Comparison of ENCODE assay signal across 1 cellular context in the genomic region with DNA sequence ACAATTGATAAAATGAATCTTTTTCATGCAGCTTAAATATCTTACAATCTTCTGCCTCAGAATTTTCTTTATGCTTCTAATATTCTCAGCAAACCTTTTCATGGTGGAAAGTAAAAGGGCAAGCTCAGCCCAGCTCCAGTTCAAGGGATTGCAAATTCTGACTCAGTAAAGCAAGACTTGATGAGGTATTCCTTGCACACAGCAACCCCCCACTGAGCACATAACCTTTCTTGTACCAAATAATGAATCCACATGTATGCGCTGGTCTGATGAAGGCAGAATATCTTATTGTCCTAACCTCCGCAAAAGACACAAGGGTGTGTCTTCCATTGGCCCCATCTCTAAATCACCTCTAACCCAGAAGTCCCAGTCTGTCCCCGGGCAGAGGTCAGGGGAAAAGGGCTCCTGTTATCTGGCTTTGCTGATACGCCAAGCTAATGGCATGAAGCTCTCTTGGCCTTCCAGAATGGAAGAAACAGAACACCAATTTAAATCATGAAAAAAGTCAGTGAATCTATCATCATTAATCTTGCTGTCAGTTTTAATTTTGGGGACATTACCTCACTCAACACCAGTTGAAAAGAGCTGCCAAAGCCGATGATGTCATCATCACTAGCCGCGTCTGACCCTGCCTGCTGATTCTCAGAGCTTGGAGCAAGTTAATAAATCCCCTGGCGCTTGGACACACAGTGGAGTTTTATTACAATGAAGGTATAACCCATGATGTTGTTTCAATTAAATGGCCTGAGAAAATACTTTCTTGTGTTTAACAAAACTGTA.
TF ChIP-seq lines count a peak whose summit lies in the region.

No MANE protein-coding gene starts in this region.

TF ChIP-seq in HEK293, 187 proteins besides CTCF, POLR2A, EP300 and RAD21 (continued from another document and continues in another):
- TF ChIP-seq ATF2 (tag by site-specific recombination; IDR thresholded peaks at IDR 0.05; ENCODE audit: low read depth) (peak; percentile 99), ZNF777 (tag by site-specific recombination; IDR thresholded peaks at IDR 0.05; ENCODE audit: borderline replicate concordance) (no peak), SP2 (tag by site-specific recombination; IDR thresholded peaks at IDR 0.05) (no peak), ZNF510 (tag by site-specific recombination; IDR thresholded peaks at IDR 0.05; ENCODE audit: insufficient replicate concordance) (no peak), BCL11B (tag by site-specific recombination; IDR thresholded peaks at IDR 0.05; ENCODE audit: low read depth) (no peak), ZIC2 (tag by site-specific recombination; IDR thresholded peaks at IDR 0.05) (peak; percentile 62), SP3 (tag by site-specific recombination; IDR thresholded peaks at IDR 0.05) (peak; percentile 31; the same call in 1 of the 2 replicates), GLI2 (tag by site-specific recombination; IDR thresholded peaks at IDR 0.05; ENCODE audit: borderline replicate concordance, low read depth) (peak; percentile 81), ZSCAN30 (tag by site-specific recombination; IDR thresholded peaks at IDR 0.05) (peak; percentile 87), ZNF138 (tag by site-specific recombination; IDR thresholded peaks at IDR 0.05; ENCODE audit: borderline replicate concordance) (no peak), ZFP3 (tag by site-specific recombination; IDR thresholded peaks at IDR 0.05; ENCODE audit: low read depth) (no peak), ZNF292 (tag by site-specific recombination; IDR thresholded peaks at IDR 0.05; ENCODE audit: borderline replicate concordance, low read depth) (no peak), OSR2 (tag by site-specific recombination; IDR thresholded peaks at IDR 0.05) (peak; percentile 82), ZNF335 (tag by site-specific recombination; conservative IDR thresholded peaks at IDR 0.05) (peak; percentile 37; the same call in 1 of the 2 replicates), ZNF24 (tag by site-specific recombination; IDR thresholded peaks at IDR 0.05) (peak; percentile 94), ZNF843 (tag by site-specific recombination; IDR thresholded peaks at IDR 0.05) (peak; percentile 97), ZNF302 (tag by site-specific recombination; IDR thresholded peaks at IDR 0.05; ENCODE audit: low read depth) (no peak), ZNF366 (tag by site-specific recombination; conservative IDR thresholded peaks at IDR 0.05) (peak; percentile 97), ZNF501 (tag by site-specific recombination; IDR thresholded peaks at IDR 0.05) (peak; percentile 86), ZNF610 (tag by site-specific recombination; IDR thresholded peaks at IDR 0.05; ENCODE audit: borderline replicate concordance) (0 out of 2 replicates have a peak, but pooled peaks have one; percentile 25), ZNF239 (tag by site-specific recombination; IDR thresholded peaks at IDR 0.05) (no peak), ZNF354C (tag by site-specific recombination; IDR thresholded peaks at IDR 0.05; ENCODE audit: borderline replicate concordance, low read depth) (no peak), ZNF223 (tag by site-specific recombination; IDR thresholded peaks at IDR 0.05) (no peak), EGR2 (tag by site-specific recombination; IDR thresholded peaks at IDR 0.05; ENCODE audit: low read depth) (no peak), ZNF2 (tag by site-specific recombination; IDR thresholded peaks at IDR 0.05) (no peak; the same call in 1 of the 2 replicates), ZNF404 (tag by site-specific recombination; IDR thresholded peaks at IDR 0.05) (no peak), ZNF629 (tag by site-specific recombination; IDR thresholded peaks at IDR 0.05) (peak; percentile 98), ZNF677 (tag by site-specific recombination; IDR thresholded peaks at IDR 0.05) (no peak), MZF1 (tag by site-specific recombination; IDR thresholded peaks at IDR 0.05; ENCODE audit: borderline replicate concordance) (peak; percentile 95), ZSCAN5A (tag by site-specific recombination; IDR thresholded peaks at IDR 0.05) (0 out of 2 replicates have a peak, but pooled peaks have one; percentile 19), ZNF654 (tag by site-specific recombination; IDR thresholded peaks at IDR 0.05; ENCODE audit: low read depth) (peak; percentile 36; the same call in 1 of the 2 replicates), ZFP41 (tag by site-specific recombination; IDR thresholded peaks at IDR 0.05; ENCODE audit: borderline replicate concordance) (no peak), KLF1 (tag by site-specific recombination; IDR thresholded peaks at IDR 0.05) (no peak; the same call in 1 of the 2 replicates), ZNF214 (tag by site-specific recombination; IDR thresholded peaks at IDR 0.05; ENCODE audit: borderline replicate concordance) (no peak), ZNF280C (tag by site-specific recombination; IDR thresholded peaks at IDR 0.05) (no peak), MEIS1 (CRISPR knock-in tag; IDR thresholded peaks at IDR 0.05; ENCODE audit: borderline replicate concordance) (peak; percentile 93), ZBTB8A (tag by site-specific recombination; IDR thresholded peaks at IDR 0.05) (0 out of 2 replicates have a peak, but pooled peaks have one; percentile 38)
- TF ChIP-seq, protein P1, sequence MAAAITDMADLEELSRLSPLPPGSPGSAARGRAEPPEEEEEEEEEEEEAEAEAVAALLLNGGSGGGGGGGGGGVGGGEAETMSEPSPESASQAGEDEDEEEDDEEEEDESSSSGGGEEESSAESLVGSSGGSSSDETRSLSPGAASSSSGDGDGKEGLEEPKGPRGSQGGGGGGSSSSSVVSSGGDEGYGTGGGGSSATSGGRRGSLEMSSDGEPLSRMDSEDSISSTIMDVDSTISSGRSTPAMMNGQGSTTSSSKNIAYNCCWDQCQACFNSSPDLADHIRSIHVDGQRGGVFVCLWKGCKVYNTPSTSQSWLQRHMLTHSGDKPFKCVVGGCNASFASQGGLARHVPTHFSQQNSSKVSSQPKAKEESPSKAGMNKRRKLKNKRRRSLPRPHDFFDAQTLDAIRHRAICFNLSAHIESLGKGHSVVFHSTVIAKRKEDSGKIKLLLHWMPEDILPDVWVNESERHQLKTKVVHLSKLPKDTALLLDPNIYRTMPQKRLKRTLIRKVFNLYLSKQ (tag by site-specific recombination; IDR thresholded peaks at IDR 0.05; ENCODE audit: borderline replicate concordance) = no peak
- TF ChIP-seq, protein P2, sequence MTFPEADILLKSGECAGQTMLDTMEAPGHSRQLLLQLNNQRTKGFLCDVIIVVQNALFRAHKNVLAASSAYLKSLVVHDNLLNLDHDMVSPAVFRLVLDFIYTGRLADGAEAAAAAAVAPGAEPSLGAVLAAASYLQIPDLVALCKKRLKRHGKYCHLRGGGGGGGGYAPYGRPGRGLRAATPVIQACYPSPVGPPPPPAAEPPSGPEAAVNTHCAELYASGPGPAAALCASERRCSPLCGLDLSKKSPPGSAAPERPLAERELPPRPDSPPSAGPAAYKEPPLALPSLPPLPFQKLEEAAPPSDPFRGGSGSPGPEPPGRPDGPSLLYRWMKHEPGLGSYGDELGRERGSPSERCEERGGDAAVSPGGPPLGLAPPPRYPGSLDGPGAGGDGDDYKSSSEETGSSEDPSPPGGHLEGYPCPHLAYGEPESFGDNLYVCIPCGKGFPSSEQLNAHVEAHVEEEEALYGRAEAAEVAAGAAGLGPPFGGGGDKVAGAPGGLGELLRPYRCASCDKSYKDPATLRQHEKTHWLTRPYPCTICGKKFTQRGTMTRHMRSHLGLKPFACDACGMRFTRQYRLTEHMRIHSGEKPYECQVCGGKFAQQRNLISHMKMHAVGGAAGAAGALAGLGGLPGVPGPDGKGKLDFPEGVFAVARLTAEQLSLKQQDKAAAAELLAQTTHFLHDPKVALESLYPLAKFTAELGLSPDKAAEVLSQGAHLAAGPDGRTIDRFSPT (tag by site-specific recombination; IDR thresholded peaks at IDR 0.05) = peak; percentile 95
- TF ChIP-seq, protein P3, sequence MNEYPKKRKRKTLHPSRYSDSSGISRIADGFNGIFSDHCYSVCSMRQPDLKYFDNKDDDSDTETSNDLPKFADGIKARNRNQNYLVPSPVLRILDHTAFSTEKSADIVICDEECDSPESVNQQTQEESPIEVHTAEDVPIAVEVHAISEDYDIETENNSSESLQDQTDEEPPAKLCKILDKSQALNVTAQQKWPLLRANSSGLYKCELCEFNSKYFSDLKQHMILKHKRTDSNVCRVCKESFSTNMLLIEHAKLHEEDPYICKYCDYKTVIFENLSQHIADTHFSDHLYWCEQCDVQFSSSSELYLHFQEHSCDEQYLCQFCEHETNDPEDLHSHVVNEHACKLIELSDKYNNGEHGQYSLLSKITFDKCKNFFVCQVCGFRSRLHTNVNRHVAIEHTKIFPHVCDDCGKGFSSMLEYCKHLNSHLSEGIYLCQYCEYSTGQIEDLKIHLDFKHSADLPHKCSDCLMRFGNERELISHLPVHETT (tag by site-specific recombination; IDR thresholded peaks at IDR 0.05) = peak; percentile 94
- TF ChIP-seq, protein P4, sequence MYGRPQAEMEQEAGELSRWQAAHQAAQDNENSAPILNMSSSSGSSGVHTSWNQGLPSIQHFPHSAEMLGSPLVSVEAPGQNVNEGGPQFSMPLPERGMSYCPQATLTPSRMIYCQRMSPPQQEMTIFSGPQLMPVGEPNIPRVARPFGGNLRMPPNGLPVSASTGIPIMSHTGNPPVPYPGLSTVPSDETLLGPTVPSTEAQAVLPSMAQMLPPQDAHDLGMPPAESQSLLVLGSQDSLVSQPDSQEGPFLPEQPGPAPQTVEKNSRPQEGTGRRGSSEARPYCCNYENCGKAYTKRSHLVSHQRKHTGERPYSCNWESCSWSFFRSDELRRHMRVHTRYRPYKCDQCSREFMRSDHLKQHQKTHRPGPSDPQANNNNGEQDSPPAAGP (tag by site-specific recombination; IDR thresholded peaks at IDR 0.05) = peak; percentile 67
- TF ChIP-seq, protein P5, sequence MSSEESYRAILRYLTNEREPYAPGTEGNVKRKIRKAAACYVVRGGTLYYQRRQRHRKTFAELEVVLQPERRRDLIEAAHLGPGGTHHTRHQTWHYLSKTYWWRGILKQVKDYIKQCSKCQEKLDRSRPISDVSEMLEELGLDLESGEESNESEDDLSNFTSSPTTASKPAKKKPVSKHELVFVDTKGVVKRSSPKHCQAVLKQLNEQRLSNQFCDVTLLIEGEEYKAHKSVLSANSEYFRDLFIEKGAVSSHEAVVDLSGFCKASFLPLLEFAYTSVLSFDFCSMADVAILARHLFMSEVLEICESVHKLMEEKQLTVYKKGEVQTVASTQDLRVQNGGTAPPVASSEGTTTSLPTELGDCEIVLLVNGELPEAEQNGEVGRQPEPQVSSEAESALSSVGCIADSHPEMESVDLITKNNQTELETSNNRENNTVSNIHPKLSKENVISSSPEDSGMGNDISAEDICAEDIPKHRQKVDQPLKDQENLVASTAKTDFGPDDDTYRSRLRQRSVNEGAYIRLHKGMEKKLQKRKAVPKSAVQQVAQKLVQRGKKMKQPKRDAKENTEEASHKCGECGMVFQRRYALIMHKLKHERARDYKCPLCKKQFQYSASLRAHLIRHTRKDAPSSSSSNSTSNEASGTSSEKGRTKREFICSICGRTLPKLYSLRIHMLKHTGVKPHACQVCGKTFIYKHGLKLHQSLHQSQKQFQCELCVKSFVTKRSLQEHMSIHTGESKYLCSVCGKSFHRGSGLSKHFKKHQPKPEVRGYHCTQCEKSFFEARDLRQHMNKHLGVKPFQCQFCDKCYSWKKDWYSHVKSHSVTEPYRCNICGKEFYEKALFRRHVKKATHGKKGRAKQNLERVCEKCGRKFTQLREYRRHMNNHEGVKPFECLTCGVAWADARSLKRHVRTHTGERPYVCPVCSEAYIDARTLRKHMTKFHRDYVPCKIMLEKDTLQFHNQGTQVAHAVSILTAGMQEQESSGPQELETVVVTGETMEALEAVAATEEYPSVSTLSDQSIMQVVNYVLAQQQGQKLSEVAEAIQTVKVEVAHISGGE (tag by site-specific recombination; conservative IDR thresholded peaks at IDR 0.05; ENCODE audit: low read depth) = no peak
